7 cellular contexts compared by ENCODE assay signal in the genomic region with DNA sequence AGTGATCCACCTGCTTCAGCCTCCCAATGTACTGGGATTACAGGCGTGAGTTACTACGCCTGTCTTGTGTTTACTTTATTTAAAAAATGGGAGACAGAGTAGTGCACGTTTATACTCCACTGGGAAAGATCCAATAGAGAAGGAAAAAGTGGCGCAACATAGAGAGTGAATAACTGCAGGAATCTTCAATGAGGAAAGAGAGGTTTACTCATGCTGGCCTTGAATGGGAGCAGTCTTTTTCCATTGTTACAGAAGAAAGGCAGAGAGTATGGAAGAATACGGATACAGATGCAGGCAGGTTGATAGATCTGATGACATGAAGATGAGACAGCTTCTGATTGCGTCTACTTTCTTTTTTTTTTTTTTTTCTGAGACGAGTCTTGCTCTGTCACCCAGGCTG.
"Had no signal": no experiment of that assay in that cellular context is flagged by ENCODE, and none has a peak within 500 bp of the region (broad histone marks: within the 10 kb centered on the region; RNA-seq: fewer than 3 reads in every experiment).

No MANE protein-coding gene starts in this region.

- ATAC-seq: K562 had no signal

- FAIRE-seq: K562 had no signal

- H3K9me3 Mint-ChIP-seq: H9 had no signal

- H3K27ac Mint-ChIP-seq: H9 had no signal

- H3K4me3 ChIP-seq: K562 had no signal

- DNase-seq: GOT3, H9, HCEC 1CT, IMR-90, KG1 had no signal

- H3K4me3 Mint-ChIP-seq: H9 had no signal

- H3K27ac ChIP-seq: HL-60 had no signal
